9 cellular contexts compared by ENCODE assay signal in genomic region chr11:66466225-66467033, GRCh38. TPM values are rescaled to one million over a fixed set of nuclear protein-coding genes. Genes with fewer than 3 reads are reported as not detected.
A peak's percentile ranks its signal among the peaks of the same experiment; 100 is the strongest.
DNase-seq lines count a peak whose midpoint lies in the region; ATAC-seq lines count a peak whose summit lies in the region.
"Had no signal": no experiment of that assay in that cellular context is flagged by ENCODE, and none has a peak within 500 bp of the region (broad histone marks: within the 10 kb centered on the region; RNA-seq: fewer than 3 reads in every experiment).

Gene PELI3, plus strand, starts transcription at chr11:66466905. Its CDS starts 1,224 bp downstream, at chr11:66468129.

- no peaks in the 10 kb centered on the region for H3K36me3 ChIP-seq in CD4-positive, alpha-beta memory T cell (ENCODE audit: insufficient read depth, low read length)

- CTCF ChIA-PET in CD4-positive, alpha-beta memory T cell (lab: Charles Lee; ENCODE audit: partially characterized antibody), result interaction anchor here (0.5 to 1.6 kb wide), 5 partner anchors 12 to 702 kb away, joined by 3 to 5 read pairs (median 4); partner anchors contain the start of genes DPP3 and MRPL11

- peak; percentile 91 to 95 (median 92) for DNase-seq in CD4-positive, alpha-beta memory T cell
- peak; percentile 43 for DNase-seq in HS-5 (ENCODE audit: low read depth)
- peak; percentile 89 for DNase-seq in NOMO-1 treated with DMSO at 0.1 percent for 48 hours (lab: John Stamatoyannopoulos, UW; ENCODE audit: unreplicated experiment)
- peak; percentile 98 for DNase-seq in activated CD8-positive, alpha-beta memory T cell treated with anti-CD3 and anti-CD28 coated beads, Interleukin-2, amount 50 U/mL, for 48 hours
- DNase-seq in epidermal melanocyte (ENCODE audit: insufficient read length, low spot score), result peak; percentile 94
- DNase-seq in middle frontal gyrus (ENCODE audit: extremely low spot score, low spot score), result peak; percentile 79
- peak; percentile 80 to 85 for DNase-seq in stimulated activated CD8-positive, alpha-beta memory T cell treated with anti-CD3 and anti-CD28 coated beads, Interleukin-15, amount 100 ng/mL, for 48 hours (ENCODE audit: low read depth in 2 of 2)

- peak within 1 kb of the TSS; percentile 91 to 97 (median 95) for H3K27ac Mint-ChIP-seq in CD4-positive, alpha-beta memory T cell

- peak within 1 kb of the TSS; percentile 89 to 94 (median 90) for H3K4me3 Mint-ChIP-seq in CD4-positive, alpha-beta memory T cell

- ATAC-seq in GM19468 (IDR thresholded peaks at IDR 0.05; ENCODE audit: extremely low read depth, unreplicated experiment), result peak; percentile 36

- H3K27me3 Mint-ChIP-seq in CD4-positive, alpha-beta memory T cell, result no peaks in the 10 kb centered on the region

- peaks cover 13 to 33% (median 21%) of the 10 kb centered on the region in 4 donors for H3K4me1 Mint-ChIP-seq in CD4-positive, alpha-beta memory T cell

- H3K9me3 Mint-ChIP-seq in CD4-positive, alpha-beta memory T cell, result peaks cover 0 to 3% (median under 1%) of the 10 kb centered on the region in 8 donors

- no peaks in the 10 kb centered on the region for H3K9me3 ChIP-seq in CD4-positive, alpha-beta memory T cell (ENCODE audit: control insufficient read depth in 1 of 2, low read length in 2 of 2)

- peaks cover 20% of the 10 kb centered on the region for H3K4me1 ChIP-seq in CD4-positive, alpha-beta memory T cell (ENCODE audit: insufficient read depth, low read length)

- peaks cover 3 to 5% of the 10 kb centered on the region in 2 donors for H3K36me3 Mint-ChIP-seq in CD4-positive, alpha-beta memory T cell

- H3K27me3 ChIP-seq in CD4-positive, alpha-beta memory T cell (ENCODE audit: insufficient read depth, low read length), result no peaks in the 10 kb centered on the region

- peak within 1 kb of the TSS; percentile 81 for H3K27ac ChIP-seq in CD4-positive, alpha-beta memory T cell (ENCODE audit: low read depth, low read length)
- H3K27ac ChIP-seq: epithelial cell of prostate had no signal

- POLR2A ChIA-PET in CD4-positive, alpha-beta memory T cell (lab: Charles Lee; ENCODE audit: partially characterized antibody), result interaction anchor here (0.6 to 5.7 kb wide), 18 partner anchors 10 to 414 kb away, joined by 3 to 72 read pairs (median 4); partner anchors contain the start of genes ACTN3, BBS1, DPP3 and MRPL11

- intact Hi-C loops in CD4-positive, alpha-beta memory T cell (cut with micrococcal nuclease), result loop anchor here (1.0 to 5.0 kb wide), 3 partner anchors 14 to 151 kb away; partner anchors contain the start of genes DPP3 and RBM14

- H3K4me3 ChIP-seq in CD4-positive, alpha-beta memory T cell (ENCODE audit: low read length in 2 of 2), result peak within 1 kb of the TSS; percentile 58 to 65

RNA-seq across cellular contexts. Expression of gene PELI3, which starts in this region (rescaled TPM):
- 10 to 100 TPM; 25.3 to 25.9 TPM for total RNA-seq in CD4-positive, alpha-beta memory T cell
- 1 to 10 TPM; 4.0 to 6.8 TPM for polyA plus RNA-seq in CD4-positive, alpha-beta memory T cell

Comparison
In these comparisons a context has a peak if more than half of its experiments do, and no peak if none do; other contexts are left out.
1. Peak in every context shown above with its lines: DNase-seq, ATAC-seq, H3K4me3 ChIP-seq and H3K27ac ChIP-seq.
2. DNase-seq: peak in every context shown above with its lines; median percentile 98 in activated CD8-positive, alpha-beta memory T cell treated with anti-CD3 and anti-CD28 coated beads, Interleukin-2, amount 50 U/mL, for 48 hours; 94 in epidermal melanocyte; 92 in CD4-positive, alpha-beta memory T cell; 89 in NOMO-1 treated with DMSO at 0.1 percent for 48 hours; 82 in stimulated activated CD8-positive, alpha-beta memory T cell treated with anti-CD3 and anti-CD28 coated beads, Interleukin-15, amount 100 ng/mL, for 48 hours; 79 in middle frontal gyrus; 43 in HS-5.